Comparison of ENCODE assay signal across 15 cellular contexts in genomic region chr6:89679215-89680120, GRCh38. TPM values are rescaled to one million over a fixed set of nuclear protein-coding genes. Genes with fewer than 3 reads are reported as not detected.
A peak's percentile ranks its signal among the peaks of the same experiment; 100 is the strongest.
DNase-seq lines count a peak whose midpoint lies in the region; ATAC-seq and TF ChIP-seq lines count a peak whose summit lies in the region.
"Had no signal": no experiment of that assay in that cellular context is flagged by ENCODE, and none has a peak within 500 bp of the region (broad histone marks: within the 10 kb centered on the region; RNA-seq: fewer than 3 reads in every experiment).

No MANE protein-coding gene starts in this region.

- no peaks in the 10 kb centered on the region for H3K27me3 Mint-ChIP-seq in activated CD4-positive, alpha-beta memory T cell treated with anti-CD3 and anti-CD28 coated beads, Interleukin-2, amount 10 ng/mL, durations not matched to agents 7 days and 5 days
- no peaks in the 10 kb centered on the region for H3K27me3 Mint-ChIP-seq in activated CD4-positive, alpha-beta memory T cell treated with anti-CD3 and anti-CD28 coated beads for 36 hours
- H3K27me3 Mint-ChIP-seq in H9 (ENCODE audit: low read depth) (no peaks in the 10 kb centered on the region), endodermal cell (ENCODE audit: insufficient read depth) (no peaks in the 10 kb centered on the region)
- H3K27me3 Mint-ChIP-seq in activated T-helper 2 cell treated with anti-CD3 and anti-CD28 coated beads, Interferon-gamma antibody, Interleukin-2, Interleukin-4, amounts not matched to agents 10 μg/mL and 5 μg/mL and 100 μg/mL, durations not matched to agents 14 hours and 24 hours and 36 hours (ENCODE audit: low read depth) = no peaks in the 10 kb centered on the region
- H3K27me3 Mint-ChIP-seq: CD4-positive, alpha-beta memory T cell had no signal

- peaks cover 93% of the 10 kb centered on the region for H3K36me3 ChIP-seq in endodermal cell (ENCODE audit: control insufficient read depth, insufficient read depth, low read length)
- peaks cover 95% of the 10 kb centered on the region for H3K36me3 ChIP-seq in iPS-20b (ENCODE audit: insufficient read depth, low read depth, low read length)

- no peak overlapping the region for H2AK5ac ChIP-seq in H9 (ENCODE audit: insufficient read length, low read length)

- H3K4me3 ChIP-seq in endodermal cell (ENCODE audit: low read length) = no peak overlapping the region
- H3K4me3 ChIP-seq in iPS-20b (ENCODE audit: low read length) = peak overlapping the region; percentile 34; the same call in 1 of the 2 replicates
- H3K4me3 ChIP-seq: K562 had no signal

- no CpG with 5 or more reads among the region's 6 CpGs for WGBS in H9 (ENCODE audit: extremely low coverage, insufficient read length, low lambda C conversion rate)
- 65 to 75% methylated on average over 3 to 6 of the region's 6 CpGs for WGBS in endodermal cell (ENCODE audit: insufficient coverage in 1 of 2, insufficient read length in 1 of 2), 2 experiments

- H3K14ac ChIP-seq in H9 (ENCODE audit: insufficient read depth, low read length) = no peak overlapping the region

- H3K4ac ChIP-seq in H9 (ENCODE audit: low read depth, low read length) = no peak overlapping the region

- no peak overlapping the region for H3K4me3 Mint-ChIP-seq in activated CD4-positive, alpha-beta memory T cell treated with anti-CD3 and anti-CD28 coated beads, Interleukin-2, amount 10 ng/mL, durations not matched to agents 7 days and 5 days
- no peak overlapping the region for H3K4me3 Mint-ChIP-seq in activated CD4-positive, alpha-beta memory T cell treated with anti-CD3 and anti-CD28 coated beads for 36 hours
- H3K4me3 Mint-ChIP-seq in H9 (peak overlapping the region in 1 of 2 experiments; percentile 4; a peak in 1 of 5 replicates), endodermal cell (no peak overlapping the region)
- no peak overlapping the region for H3K4me3 Mint-ChIP-seq in activated T-helper 2 cell treated with anti-CD3 and anti-CD28 coated beads, Interferon-gamma antibody, Interleukin-2, Interleukin-4, amounts not matched to agents 10 μg/mL and 5 μg/mL and 100 μg/mL, durations not matched to agents 14 hours and 24 hours and 36 hours (ENCODE audit: low read depth)
- H3K4me3 Mint-ChIP-seq: CD4-positive, alpha-beta memory T cell had no signal

- no peak overlapping the region for H3K18ac ChIP-seq in H9 (ENCODE audit: insufficient read length, low read depth, low read length)

- intact Hi-C loops in activated CD4-positive, alpha-beta memory T cell treated with anti-CD3 and anti-CD28 coated beads for 36 hours (cut with micrococcal nuclease) = no loop called here
- intact Hi-C loops in activated T-helper 2 cell treated with anti-CD3 and anti-CD28 coated beads, Interferon-gamma antibody, Interleukin-2, Interleukin-4, amounts not matched to agents 10 μg/mL and 5 μg/mL and 100 μg/mL, durations not matched to agents 14 hours and 24 hours and 36 hours (cut with micrococcal nuclease) = no loop called here

- no peak overlapping the region for H2BK5ac ChIP-seq in H9 (ENCODE audit: insufficient read length, low read length)

- TF ChIP-seq CTCF in H9 (conservative IDR thresholded peaks at IDR 0.05) (no peak), endodermal cell (conservative IDR thresholded peaks at IDR 0.05) (no peak)

- no peak overlapping the region for H4K5ac ChIP-seq in H9 (ENCODE audit: insufficient read length, low read depth, low read length)

- H2BK20ac ChIP-seq in H9 (ENCODE audit: low read depth, low read length, poor library complexity, severe bottlenecking) = no peak overlapping the region

- H3K27ac ChIP-seq in H9 (ENCODE audit: insufficient read length, low read depth, low read length) = peak overlapping the region; percentile 77
- H3K27ac ChIP-seq in endodermal cell (ENCODE audit: low read depth, low read length) = no peak overlapping the region
- peak overlapping the region; percentile 84 for H3K27ac ChIP-seq in iPS-20b (ENCODE audit: low read length)

- peak overlapping the region; percentile 6 for H3K4me2 ChIP-seq in H9 (ENCODE audit: insufficient read depth, insufficient read length, low read length)

- POLR2A ChIA-PET in activated CD4-positive, alpha-beta memory T cell treated with anti-CD3 and anti-CD28 coated beads, Interleukin-2, amount 10 ng/mL, durations not matched to agents 7 days and 5 days (lab: Charles Lee) = no interaction called here
- POLR2A ChIA-PET in activated CD4-positive, alpha-beta memory T cell treated with anti-CD3 and anti-CD28 coated beads for 36 hours (lab: Charles Lee) = no interaction called here

- H3K27ac Mint-ChIP-seq in activated CD4-positive, alpha-beta memory T cell treated with anti-CD3 and anti-CD28 coated beads, Interleukin-2, amount 10 ng/mL, durations not matched to agents 7 days and 5 days = peak overlapping the region; percentile 35
- no peak overlapping the region for H3K27ac Mint-ChIP-seq in activated CD4-positive, alpha-beta memory T cell treated with anti-CD3 and anti-CD28 coated beads for 36 hours
- H3K27ac Mint-ChIP-seq in H9 = peak overlapping the region; percentile 62 to 98 (median 84)
- peak overlapping the region; percentile 86 for H3K27ac Mint-ChIP-seq in endodermal cell
- H3K27ac Mint-ChIP-seq in activated T-helper 2 cell treated with anti-CD3 and anti-CD28 coated beads, Interferon-gamma antibody, Interleukin-2, Interleukin-4, amounts not matched to agents 10 μg/mL and 5 μg/mL and 100 μg/mL, durations not matched to agents 14 hours and 24 hours and 36 hours = no peak overlapping the region

- H3K23me2 ChIP-seq in H9 (ENCODE audit: insufficient read length, low read depth, low read length, poor library complexity, severe bottlenecking) = no peaks in the 10 kb centered on the region

- DNase-seq in activated CD4-positive, alpha-beta memory T cell treated with anti-CD3 and anti-CD28 coated beads, Interleukin-2, amount 10 ng/mL, durations not matched to agents 7 days and 5 days = no peak
- no peak for DNase-seq in activated CD4-positive, alpha-beta memory T cell treated with anti-CD3 and anti-CD28 coated beads for 36 hours
- DNase-seq in H9 (no peak), endodermal cell (no peak), globus pallidus (ENCODE audit: low spot score) (no peak)
- DNase-seq in activated T-helper 2 cell treated with anti-CD3 and anti-CD28 coated beads, Interferon-gamma antibody, Interleukin-2, Interleukin-4, amounts not matched to agents 10 μg/mL and 5 μg/mL and 100 μg/mL, durations not matched to agents 14 hours and 24 hours and 36 hours (ENCODE audit: low spot score) = no peak
- DNase-seq: CD4-positive, alpha-beta memory T cell; HCEC 1CT; MV-4-11; NCI-H510A; NCI-H774; RPMI8226 had no signal

- no peaks in the 10 kb centered on the region for H3K27me3 ChIP-seq in H9 (ENCODE audit: insufficient read depth, low read length)
- H3K27me3 ChIP-seq in endodermal cell (ENCODE audit: control insufficient read depth, insufficient read depth, low read length, poor library complexity, severe bottlenecking) = no peaks in the 10 kb centered on the region
- H3K27me3 ChIP-seq in iPS-20b (ENCODE audit: insufficient read depth, low read length) = no peaks in the 10 kb centered on the region

- peaks cover 70% of the 10 kb centered on the region for H3K36me3 Mint-ChIP-seq in activated CD4-positive, alpha-beta memory T cell treated with anti-CD3 and anti-CD28 coated beads, Interleukin-2, amount 10 ng/mL, durations not matched to agents 7 days and 5 days (ENCODE audit: low read depth)
- H3K36me3 Mint-ChIP-seq in activated CD4-positive, alpha-beta memory T cell treated with anti-CD3 and anti-CD28 coated beads for 36 hours = peaks cover 49% of the 10 kb centered on the region
- H3K36me3 Mint-ChIP-seq in H9 (ENCODE audit: insufficient read depth in 1 of 3, low read depth in 3 of 3) (peaks cover 75 to 93% (median 78%) of the 10 kb centered on the region in 3 experiments), endodermal cell (ENCODE audit: low read depth) (peaks cover 87% of the 10 kb centered on the region)
- H3K36me3 Mint-ChIP-seq in activated T-helper 2 cell treated with anti-CD3 and anti-CD28 coated beads, Interferon-gamma antibody, Interleukin-2, Interleukin-4, amounts not matched to agents 10 μg/mL and 5 μg/mL and 100 μg/mL, durations not matched to agents 14 hours and 24 hours and 36 hours (ENCODE audit: low read depth) = peaks cover 73% of the 10 kb centered on the region

- ATAC-seq in HG02798 (IDR thresholded peaks at IDR 0.05; ENCODE audit: poor library complexity, unreplicated experiment) = no peak
- ATAC-seq: K562 had no signal

- H2BK120ac ChIP-seq in H9 (ENCODE audit: low read depth, low read length, poor library complexity, severe bottlenecking) = no peak overlapping the region

- CTCF ChIA-PET in activated CD4-positive, alpha-beta memory T cell treated with anti-CD3 and anti-CD28 coated beads, Interleukin-2, amount 10 ng/mL, durations not matched to agents 7 days and 5 days (lab: Charles Lee) = no interaction called here
- CTCF ChIA-PET in activated CD4-positive, alpha-beta memory T cell treated with anti-CD3 and anti-CD28 coated beads for 36 hours (lab: Charles Lee) = interaction anchor here (0.6 kb wide), 1 partner anchor 300 kb away, joined by 3 read pairs; no protein-coding TSS in a partner anchor

- H3K4me1 ChIP-seq in H9 (ENCODE audit: insufficient read depth, low read length) (peaks cover 13% of the 10 kb centered on the region), endodermal cell (ENCODE audit: control insufficient read depth, insufficient read depth, low read length) (no peaks in the 10 kb centered on the region), iPS-20b (ENCODE audit: insufficient read depth, low read length) (peaks cover 22% of the 10 kb centered on the region)

- H3K9me3 ChIP-seq in H9 (ENCODE audit: control insufficient read depth, low read depth, low read length) (no peaks in the 10 kb centered on the region), endodermal cell (ENCODE audit: control insufficient read depth, low read length) (no peaks in the 10 kb centered on the region), iPS-20b (ENCODE audit: insufficient read depth, low read depth, low read length) (no peaks in the 10 kb centered on the region)

- H2AFZ ChIP-seq in H9 (ENCODE audit: low read length) = no peak overlapping the region

- H3K79me2 ChIP-seq in H9 (ENCODE audit: insufficient read depth, low read length) = no peaks in the 10 kb centered on the region

- H3K4me1 Mint-ChIP-seq in activated CD4-positive, alpha-beta memory T cell treated with anti-CD3 and anti-CD28 coated beads, Interleukin-2, amount 10 ng/mL, durations not matched to agents 7 days and 5 days = no peaks in the 10 kb centered on the region
- no peaks in the 10 kb centered on the region for H3K4me1 Mint-ChIP-seq in activated CD4-positive, alpha-beta memory T cell treated with anti-CD3 and anti-CD28 coated beads for 36 hours (ENCODE audit: low read depth)
- H3K4me1 Mint-ChIP-seq in H9 (peaks cover 35 to 36% of the 10 kb centered on the region in 2 experiments), endodermal cell (peaks cover 18% of the 10 kb centered on the region)
- no peaks in the 10 kb centered on the region for H3K4me1 Mint-ChIP-seq in activated T-helper 2 cell treated with anti-CD3 and anti-CD28 coated beads, Interferon-gamma antibody, Interleukin-2, Interleukin-4, amounts not matched to agents 10 μg/mL and 5 μg/mL and 100 μg/mL, durations not matched to agents 14 hours and 24 hours and 36 hours (ENCODE audit: low read depth)
- H3K4me1 Mint-ChIP-seq: CD4-positive, alpha-beta memory T cell had no signal

- no peaks in the 10 kb centered on the region for H3K79me1 ChIP-seq in H9 (ENCODE audit: insufficient read depth, low read depth, low read length, poor library complexity, severe bottlenecking)

- no peaks in the 10 kb centered on the region for H4K20me1 ChIP-seq in H9 (ENCODE audit: control insufficient read depth, insufficient read depth, insufficient read length)

- H3K9me3 Mint-ChIP-seq in activated CD4-positive, alpha-beta memory T cell treated with anti-CD3 and anti-CD28 coated beads, Interleukin-2, amount 10 ng/mL, durations not matched to agents 7 days and 5 days = no peaks in the 10 kb centered on the region
- no peaks in the 10 kb centered on the region for H3K9me3 Mint-ChIP-seq in activated CD4-positive, alpha-beta memory T cell treated with anti-CD3 and anti-CD28 coated beads for 36 hours
- H3K9me3 Mint-ChIP-seq in H9 (no peaks in the 10 kb centered on the region), endodermal cell (no peaks in the 10 kb centered on the region)
- no peaks in the 10 kb centered on the region for H3K9me3 Mint-ChIP-seq in activated T-helper 2 cell treated with anti-CD3 and anti-CD28 coated beads, Interferon-gamma antibody, Interleukin-2, Interleukin-4, amounts not matched to agents 10 μg/mL and 5 μg/mL and 100 μg/mL, durations not matched to agents 14 hours and 24 hours and 36 hours
- H3K9me3 Mint-ChIP-seq: CD4-positive, alpha-beta memory T cell had no signal

- H3K56ac ChIP-seq in H9 (ENCODE audit: insufficient read length, low read depth, low read length) = no peak overlapping the region

- no peak overlapping the region for H3K9ac ChIP-seq in H9 (ENCODE audit: extremely low read depth, insufficient read length, low read length)
- no peak overlapping the region for H3K9ac ChIP-seq in endodermal cell (ENCODE audit: extremely low read depth, low read length, poor library complexity, severe bottlenecking)
- H3K9ac ChIP-seq in iPS-20b (ENCODE audit: low read depth, low read length) = peak overlapping the region; percentile 52; the same call in 1 of the 2 replicates

- H2BK15ac ChIP-seq in H9 (ENCODE audit: low read depth, low read length) = no peak overlapping the region

- H4K91ac ChIP-seq in H9 (ENCODE audit: insufficient read length, low read depth, low read length) = no peak overlapping the region

- no peak overlapping the region for H4K8ac ChIP-seq in H9 (replicated peaks; ENCODE audit: insufficient read length, low read depth, low read length)

- no peak overlapping the region for H3K23ac ChIP-seq in H9 (ENCODE audit: insufficient read length, low read depth, low read length)

- H2BK12ac ChIP-seq in H9 (ENCODE audit: insufficient read length, low read depth, low read length) = no peak overlapping the region

- H3T11ph ChIP-seq in H9 (ENCODE audit: low read length) = no peak overlapping the region

RNA-seq across cellular contexts. Expression of gene LYRM2, which starts 40.9 kb away (rescaled TPM):
- total RNA-seq in activated CD4-positive, alpha-beta memory T cell treated with anti-CD3 and anti-CD28 coated beads, Interleukin-2, amount 10 ng/mL, durations not matched to agents 7 days and 5 days = 10 to 100 TPM; 31.4 to 34.4 TPM
- 10 to 100 TPM; 25.5 to 26.4 TPM for total RNA-seq in activated CD4-positive, alpha-beta memory T cell treated with anti-CD3 and anti-CD28 coated beads for 36 hours
- total RNA-seq in H9 (2021) = 29.3 and 29.8 TPM in 2 replicates
- total RNA-seq in endodermal cell = 10 to 100 TPM; 20.4 to 21.9 TPM
- polyA plus RNA-seq in endodermal cell (2013, experiment 1 of 2) = 38.1 TPM
- 39.9 TPM for polyA plus RNA-seq in endodermal cell (2013, experiment 2 of 2)
- 28.7 and 30.0 TPM in 2 replicates for total RNA-seq in activated T-helper 2 cell treated with anti-CD3 and anti-CD28 coated beads, Interferon-gamma antibody, Interleukin-2, Interleukin-4, amounts not matched to agents 10 μg/mL and 5 μg/mL and 100 μg/mL, durations not matched to agents 14 hours and 24 hours and 36 hours

Comparison
In these comparisons a context has a peak if more than half of its experiments do, and no peak if none do; other contexts are left out.
1. H3K27ac Mint-ChIP-seq: peak in activated CD4-positive, alpha-beta memory T cell treated with anti-CD3 and anti-CD28 coated beads, Interleukin-2, amount 10 ng/mL, durations not matched to agents 7 days and 5 days (single experiment), H9 (3 of 3) and endodermal cell (single experiment); none in activated CD4-positive, alpha-beta memory T cell treated with anti-CD3 and anti-CD28 coated beads for 36 hours (single experiment) and activated T-helper 2 cell treated with anti-CD3 and anti-CD28 coated beads, Interferon-gamma antibody, Interleukin-2, Interleukin-4, amounts not matched to agents 10 μg/mL and 5 μg/mL and 100 μg/mL, durations not matched to agents 14 hours and 24 hours and 36 hours (single experiment).